1 cellular context compared by ENCODE assay signal in genomic region chr11:83717551-83717950, GRCh38.
A peak's percentile ranks its signal among the peaks of the same experiment; 100 is the strongest.
TF ChIP-seq lines count a peak whose summit lies in the region.

No MANE protein-coding gene starts in this region.

TF ChIP-seq in K562, 482 proteins besides CTCF, POLR2A, EP300 and RAD21 (continued from another document):
- TF ChIP-seq ARID4B (CRISPR knock-in tag; IDR thresholded peaks at IDR 0.05), result no peak
- TF ChIP-seq ZNF592 (IDR thresholded peaks at IDR 0.05), result no peak
- TF ChIP-seq, protein P1, sequence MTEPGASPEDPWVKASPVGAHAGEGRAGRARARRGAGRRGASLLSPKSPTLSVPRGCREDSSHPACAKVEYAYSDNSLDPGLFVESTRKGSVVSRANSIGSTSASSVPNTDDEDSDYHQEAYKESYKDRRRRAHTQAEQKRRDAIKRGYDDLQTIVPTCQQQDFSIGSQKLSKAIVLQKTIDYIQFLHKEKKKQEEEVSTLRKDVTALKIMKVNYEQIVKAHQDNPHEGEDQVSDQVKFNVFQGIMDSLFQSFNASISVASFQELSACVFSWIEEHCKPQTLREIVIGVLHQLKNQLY (CRISPR knock-in tag; conservative IDR thresholded peaks at IDR 0.05), result no peak
- TF ChIP-seq, protein P2, sequence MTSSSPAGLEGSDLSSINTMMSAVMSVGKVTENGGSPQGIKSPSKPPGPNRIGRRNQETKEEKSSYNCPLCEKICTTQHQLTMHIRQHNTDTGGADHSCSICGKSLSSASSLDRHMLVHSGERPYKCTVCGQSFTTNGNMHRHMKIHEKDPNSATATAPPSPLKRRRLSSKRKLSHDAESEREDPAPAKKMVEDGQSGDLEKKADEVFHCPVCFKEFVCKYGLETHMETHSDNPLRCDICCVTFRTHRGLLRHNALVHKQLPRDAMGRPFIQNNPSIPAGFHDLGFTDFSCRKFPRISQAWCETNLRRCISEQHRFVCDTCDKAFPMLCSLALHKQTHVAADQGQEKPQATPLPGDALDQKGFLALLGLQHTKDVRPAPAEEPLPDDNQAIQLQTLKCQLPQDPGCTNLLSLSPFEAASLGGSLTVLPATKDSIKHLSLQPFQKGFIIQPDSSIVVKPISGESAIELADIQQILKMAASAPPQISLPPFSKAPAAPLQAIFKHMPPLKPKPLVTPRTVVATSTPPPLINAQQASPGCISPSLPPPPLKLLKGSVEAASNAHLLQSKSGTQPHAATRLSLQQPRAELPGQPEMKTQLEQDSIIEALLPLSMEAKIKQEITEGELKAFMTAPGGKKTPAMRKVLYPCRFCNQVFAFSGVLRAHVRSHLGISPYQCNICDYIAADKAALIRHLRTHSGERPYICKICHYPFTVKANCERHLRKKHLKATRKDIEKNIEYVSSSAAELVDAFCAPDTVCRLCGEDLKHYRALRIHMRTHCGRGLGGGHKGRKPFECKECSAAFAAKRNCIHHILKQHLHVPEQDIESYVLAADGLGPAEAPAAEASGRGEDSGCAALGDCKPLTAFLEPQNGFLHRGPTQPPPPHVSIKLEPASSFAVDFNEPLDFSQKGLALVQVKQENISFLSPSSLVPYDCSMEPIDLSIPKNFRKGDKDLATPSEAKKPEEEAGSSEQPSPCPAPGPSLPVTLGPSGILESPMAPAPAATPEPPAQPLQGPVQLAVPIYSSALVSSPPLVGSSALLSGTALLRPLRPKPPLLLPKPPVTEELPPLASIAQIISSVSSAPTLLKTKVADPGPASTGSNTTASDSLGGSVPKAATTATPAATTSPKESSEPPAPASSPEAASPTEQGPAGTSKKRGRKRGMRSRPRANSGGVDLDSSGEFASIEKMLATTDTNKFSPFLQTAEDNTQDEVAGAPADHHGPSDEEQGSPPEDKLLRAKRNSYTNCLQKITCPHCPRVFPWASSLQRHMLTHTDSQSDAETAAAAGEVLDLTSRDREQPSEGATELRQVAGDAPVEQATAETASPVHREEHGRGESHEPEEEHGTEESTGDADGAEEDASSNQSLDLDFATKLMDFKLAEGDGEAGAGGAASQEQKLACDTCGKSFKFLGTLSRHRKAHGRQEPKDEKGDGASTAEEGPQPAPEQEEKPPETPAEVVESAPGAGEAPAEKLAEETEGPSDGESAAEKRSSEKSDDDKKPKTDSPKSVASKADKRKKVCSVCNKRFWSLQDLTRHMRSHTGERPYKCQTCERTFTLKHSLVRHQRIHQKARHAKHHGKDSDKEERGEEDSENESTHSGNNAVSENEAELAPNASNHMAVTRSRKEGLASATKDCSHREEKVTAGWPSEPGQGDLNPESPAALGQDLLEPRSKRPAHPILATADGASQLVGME (CRISPR knock-in tag; IDR thresholded peaks at IDR 0.05), result no peak
- no peak for TF ChIP-seq HSF4 (CRISPR knock-in tag; IDR thresholded peaks at IDR 0.05; ENCODE audit: borderline replicate concordance)
- TF ChIP-seq TEAD1 (CRISPR knock-in tag; IDR thresholded peaks at IDR 0.05), result no peak
- TF ChIP-seq, protein P3, sequence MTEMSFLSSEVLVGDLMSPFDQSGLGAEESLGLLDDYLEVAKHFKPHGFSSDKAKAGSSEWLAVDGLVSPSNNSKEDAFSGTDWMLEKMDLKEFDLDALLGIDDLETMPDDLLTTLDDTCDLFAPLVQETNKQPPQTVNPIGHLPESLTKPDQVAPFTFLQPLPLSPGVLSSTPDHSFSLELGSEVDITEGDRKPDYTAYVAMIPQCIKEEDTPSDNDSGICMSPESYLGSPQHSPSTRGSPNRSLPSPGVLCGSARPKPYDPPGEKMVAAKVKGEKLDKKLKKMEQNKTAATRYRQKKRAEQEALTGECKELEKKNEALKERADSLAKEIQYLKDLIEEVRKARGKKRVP (CRISPR knock-in tag; IDR thresholded peaks at IDR 0.05), result 0 out of 2 replicates have a peak, but pooled peaks have one; percentile 49
- TF ChIP-seq, protein P4, sequence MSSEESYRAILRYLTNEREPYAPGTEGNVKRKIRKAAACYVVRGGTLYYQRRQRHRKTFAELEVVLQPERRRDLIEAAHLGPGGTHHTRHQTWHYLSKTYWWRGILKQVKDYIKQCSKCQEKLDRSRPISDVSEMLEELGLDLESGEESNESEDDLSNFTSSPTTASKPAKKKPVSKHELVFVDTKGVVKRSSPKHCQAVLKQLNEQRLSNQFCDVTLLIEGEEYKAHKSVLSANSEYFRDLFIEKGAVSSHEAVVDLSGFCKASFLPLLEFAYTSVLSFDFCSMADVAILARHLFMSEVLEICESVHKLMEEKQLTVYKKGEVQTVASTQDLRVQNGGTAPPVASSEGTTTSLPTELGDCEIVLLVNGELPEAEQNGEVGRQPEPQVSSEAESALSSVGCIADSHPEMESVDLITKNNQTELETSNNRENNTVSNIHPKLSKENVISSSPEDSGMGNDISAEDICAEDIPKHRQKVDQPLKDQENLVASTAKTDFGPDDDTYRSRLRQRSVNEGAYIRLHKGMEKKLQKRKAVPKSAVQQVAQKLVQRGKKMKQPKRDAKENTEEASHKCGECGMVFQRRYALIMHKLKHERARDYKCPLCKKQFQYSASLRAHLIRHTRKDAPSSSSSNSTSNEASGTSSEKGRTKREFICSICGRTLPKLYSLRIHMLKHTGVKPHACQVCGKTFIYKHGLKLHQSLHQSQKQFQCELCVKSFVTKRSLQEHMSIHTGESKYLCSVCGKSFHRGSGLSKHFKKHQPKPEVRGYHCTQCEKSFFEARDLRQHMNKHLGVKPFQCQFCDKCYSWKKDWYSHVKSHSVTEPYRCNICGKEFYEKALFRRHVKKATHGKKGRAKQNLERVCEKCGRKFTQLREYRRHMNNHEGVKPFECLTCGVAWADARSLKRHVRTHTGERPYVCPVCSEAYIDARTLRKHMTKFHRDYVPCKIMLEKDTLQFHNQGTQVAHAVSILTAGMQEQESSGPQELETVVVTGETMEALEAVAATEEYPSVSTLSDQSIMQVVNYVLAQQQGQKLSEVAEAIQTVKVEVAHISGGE (CRISPR knock-in tag; IDR thresholded peaks at IDR 0.05), result no peak
- no peak for TF ChIP-seq ZNF41 (CRISPR knock-in tag; conservative IDR thresholded peaks at IDR 0.05)
- TF ChIP-seq E4F1 (CRISPR knock-in tag; IDR thresholded peaks at IDR 0.05; ENCODE audit: borderline replicate concordance), result no peak
- no peak for TF ChIP-seq ZNF224 (CRISPR knock-in tag; IDR thresholded peaks at IDR 0.05)
- TF ChIP-seq NUFIP1 (IDR thresholded peaks at IDR 0.05; ENCODE audit: partially characterized antibody), result no peak
- TF ChIP-seq ZNF696 (CRISPR knock-in tag; conservative IDR thresholded peaks at IDR 0.05), result no peak
- no peak for TF ChIP-seq ZNF354B (CRISPR knock-in tag; IDR thresholded peaks at IDR 0.05)
- no peak for TF ChIP-seq GTF2E2 (tag; IDR thresholded peaks at IDR 0.05)
- no peak for TF ChIP-seq SETDB1 (IDR thresholded peaks at IDR 0.05; ENCODE audit: low read length)
- no peak for TF ChIP-seq NFE2L1 (tag; IDR thresholded peaks at IDR 0.05; ENCODE audit: borderline replicate concordance, low read depth)
- no peak for TF ChIP-seq ZNF717 (CRISPR knock-in tag; IDR thresholded peaks at IDR 0.05)
- TF ChIP-seq KLF13 (tag; IDR thresholded peaks at IDR 0.05; ENCODE audit: borderline replicate concordance, low read depth), result no peak
- no peak for TF ChIP-seq HNRNPH1 (optimal IDR thresholded peaks at IDR 0.05; ENCODE audit: low read depth, low read length)
- TF ChIP-seq CEBPG (CRISPR knock-in tag; IDR thresholded peaks at IDR 0.05), result no peak
- TF ChIP-seq CEBPG (tag; conservative IDR thresholded peaks at IDR 0.05 in 1 of 2, IDR thresholded peaks at IDR 0.05 in 1 of 2), result peak; percentile 30 to 54; a peak in 2 of 4 replicates
- no peak for TF ChIP-seq ESRRB (CRISPR knock-in tag; IDR thresholded peaks at IDR 0.05; ENCODE audit: borderline replicate concordance)
- TF ChIP-seq, protein P5, sequence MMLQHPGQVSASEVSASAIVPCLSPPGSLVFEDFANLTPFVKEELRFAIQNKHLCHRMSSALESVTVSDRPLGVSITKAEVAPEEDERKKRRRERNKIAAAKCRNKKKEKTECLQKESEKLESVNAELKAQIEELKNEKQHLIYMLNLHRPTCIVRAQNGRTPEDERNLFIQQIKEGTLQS (IDR thresholded peaks at IDR 0.05), result peak; percentile 74
- TF ChIP-seq, protein P5 (CRISPR knock-in tag; conservative IDR thresholded peaks at IDR 0.05), result no peak
